Comparison of ENCODE assay signal across 9 cellular contexts in genomic region chr1:151944859-151945575, GRCh38. TPM values are rescaled to one million over a fixed set of nuclear protein-coding genes. Genes with fewer than 3 reads are reported as not detected.
DNase-seq lines count a peak whose midpoint lies in the region; ATAC-seq and TF ChIP-seq lines count a peak whose summit lies in the region.
"Had no signal": no experiment of that assay in that cellular context is flagged by ENCODE, and none has a peak within 500 bp of the region (broad histone marks: within the 10 kb centered on the region; RNA-seq: fewer than 3 reads in every experiment).

No MANE protein-coding gene starts in this region.

- peak overlapping the region; percentile 44 for H2BK15ac ChIP-seq in mesenchymal stem cell (ENCODE audit: low read depth, poor library complexity, severe bottlenecking)

- peak overlapping the region; percentile 94 for H2AK5ac ChIP-seq in mesenchymal stem cell (ENCODE audit: low read length, severe bottlenecking)

- no peaks in the 10 kb centered on the region for H3K9me3 ChIP-seq in mesenchymal stem cell (ENCODE audit: control insufficient read depth, low read length)
- H3K9me3 ChIP-seq in upper lobe of right lung, result no peaks in the 10 kb centered on the region
- H3K9me3 ChIP-seq in BE2C, result no peaks in the 10 kb centered on the region

- no peaks in the 10 kb centered on the region for H3K27me3 Mint-ChIP-seq in activated naive CD4-positive, alpha-beta T cell treated with anti-CD3 and anti-CD28 coated beads for 36 hours (ENCODE audit: low read depth)

- whole genome bisulfite sequencing in mesenchymal stem cell, result 94% methylated on average over 2 of the region's 3 CpGs

- H3K4me3 Mint-ChIP-seq in activated naive CD4-positive, alpha-beta T cell treated with anti-CD3 and anti-CD28 coated beads for 36 hours, result no peak overlapping the region
- H3K4me3 Mint-ChIP-seq: neural progenitor cell had no signal

- H3K27ac ChIP-seq in mesenchymal stem cell (ENCODE audit: low read length, poor library complexity, severe bottlenecking) (no peak overlapping the region), upper lobe of right lung (peak overlapping the region; percentile 79)
- H3K27ac ChIP-seq: neural progenitor cell had no signal

- DNase-seq in activated naive CD4-positive, alpha-beta T cell treated with anti-CD3 and anti-CD28 coated beads, Interleukin-2, amount 50 U/mL, for 72 hours (ENCODE audit: low spot score in 2 of 2), result no peak
- no peak for DNase-seq in activated naive CD4-positive, alpha-beta T cell treated with anti-CD3 and anti-CD28 coated beads for 36 hours
- DNase-seq in astrocyte of the hippocampus (ENCODE audit: low read depth, low spot score), result peak; percentile 10
- DNase-seq in mesenchymal stem cell, result no peak
- no peak for DNase-seq in upper lobe of right lung
- no peak for DNase-seq in BE2C
- no peak for DNase-seq in putamen (ENCODE audit: low spot score)

- no peak overlapping the region for H2BK120ac ChIP-seq in mesenchymal stem cell (ENCODE audit: low read depth, low read length)

- no peak for ATAC-seq in activated naive CD4-positive, alpha-beta T cell treated with anti-CD3 and anti-CD28 coated beads, Interleukin-2, amount 50 U/mL, for 72 hours
- ATAC-seq in upper lobe of right lung (no peak), GM19397 (IDR thresholded peaks at IDR 0.05; ENCODE audit: unreplicated experiment) (no peak)

- no peak overlapping the region for H2BK5ac ChIP-seq in mesenchymal stem cell (ENCODE audit: low read depth, low read length, poor library complexity, severe bottlenecking)

- H4K8ac ChIP-seq in mesenchymal stem cell (ENCODE audit: low read length), result no peak overlapping the region

- H3K4me1 ChIP-seq in mesenchymal stem cell (ENCODE audit: control insufficient read depth, insufficient read depth, low read depth, low read length) (peaks cover 10% of the 10 kb centered on the region), upper lobe of right lung (peaks cover 30% of the 10 kb centered on the region), BE2C (peaks cover 21% of the 10 kb centered on the region; the same call in 1 of the 2 replicates)
- H3K4me1 ChIP-seq: neural progenitor cell had no signal

- H3K23ac ChIP-seq in mesenchymal stem cell (ENCODE audit: low read length in 2 of 2), result no peak overlapping the region

- H2AFZ ChIP-seq in mesenchymal stem cell (ENCODE audit: low read depth, low read length), result no peak overlapping the region
- H2AFZ ChIP-seq: neural progenitor cell had no signal

- no peaks in the 10 kb centered on the region for H3K27me3 ChIP-seq in mesenchymal stem cell (ENCODE audit: control insufficient read depth in 1 of 2, insufficient read depth in 1 of 2, low read length in 2 of 2)
- no peaks in the 10 kb centered on the region for H3K27me3 ChIP-seq in upper lobe of right lung
- peaks cover 9% of the 10 kb centered on the region for H3K27me3 ChIP-seq in BE2C
- H3K27me3 ChIP-seq: neural progenitor cell had no signal

- H3K4me1 Mint-ChIP-seq in activated naive CD4-positive, alpha-beta T cell treated with anti-CD3 and anti-CD28 coated beads for 36 hours (ENCODE audit: low read depth), result peaks cover 33% of the 10 kb centered on the region

- no peak overlapping the region for H3K4me2 ChIP-seq in mesenchymal stem cell (ENCODE audit: low read length, poor library complexity, severe bottlenecking)
- H3K4me2 ChIP-seq: neural progenitor cell had no signal

- H3K36me3 ChIP-seq in mesenchymal stem cell (ENCODE audit: control insufficient read depth in 1 of 2, insufficient read depth in 2 of 2, low read depth in 1 of 2, low read length in 2 of 2), result no peaks in the 10 kb centered on the region
- H3K36me3 ChIP-seq in upper lobe of right lung, result no peaks in the 10 kb centered on the region
- no peaks in the 10 kb centered on the region for H3K36me3 ChIP-seq in BE2C
- H3K36me3 ChIP-seq: neural progenitor cell had no signal

- peaks cover 0 to 9% of the 10 kb centered on the region in 2 donors for H3K36me3 Mint-ChIP-seq in activated naive CD4-positive, alpha-beta T cell treated with anti-CD3 and anti-CD28 coated beads, Interleukin-2, amount 50 U/mL, for 72 hours
- no peaks in the 10 kb centered on the region for H3K36me3 Mint-ChIP-seq in activated naive CD4-positive, alpha-beta T cell treated with anti-CD3 and anti-CD28 coated beads for 36 hours (ENCODE audit: low read depth)
- H3K36me3 Mint-ChIP-seq: neural progenitor cell had no signal

- peak overlapping the region in 1 of 2 experiments; percentile 19 for H3K18ac ChIP-seq in mesenchymal stem cell (ENCODE audit: low read depth in 1 of 2, low read length in 2 of 2)

- TF ChIP-seq CTCF in upper lobe of right lung (IDR thresholded peaks at IDR 0.05) (no peak), BE2C (IDR thresholded peaks at IDR 0.05; ENCODE audit: low read depth, low read length) (no peak)

- peak overlapping the region in 1 of 2 experiments; percentile 21 for H3K4me3 ChIP-seq in mesenchymal stem cell (ENCODE audit: insufficient read depth in 1 of 2, low read depth in 1 of 2, low read length in 2 of 2)
- no peak overlapping the region for H3K4me3 ChIP-seq in upper lobe of right lung
- no peak overlapping the region for H3K4me3 ChIP-seq in BE2C (ENCODE audit: low read depth, low read length)
- H3K4me3 ChIP-seq: neural progenitor cell had no signal

- peak overlapping the region; percentile 87 to 97 for H3K27ac Mint-ChIP-seq in activated naive CD4-positive, alpha-beta T cell treated with anti-CD3 and anti-CD28 coated beads, Interleukin-2, amount 50 U/mL, for 72 hours
- H3K27ac Mint-ChIP-seq in activated naive CD4-positive, alpha-beta T cell treated with anti-CD3 and anti-CD28 coated beads for 36 hours, result no peak overlapping the region
- H3K27ac Mint-ChIP-seq: neural progenitor cell had no signal

- H4K91ac ChIP-seq in mesenchymal stem cell (ENCODE audit: low read length), result no peak overlapping the region

- peak overlapping the region in 1 of 2 experiments; percentile 33 for H2BK12ac ChIP-seq in mesenchymal stem cell (ENCODE audit: low read length in 2 of 2)

- peaks cover 0 to 5% of the 10 kb centered on the region in 2 donors for H3K9me3 Mint-ChIP-seq in activated naive CD4-positive, alpha-beta T cell treated with anti-CD3 and anti-CD28 coated beads, Interleukin-2, amount 50 U/mL, for 72 hours
- no peaks in the 10 kb centered on the region for H3K9me3 Mint-ChIP-seq in activated naive CD4-positive, alpha-beta T cell treated with anti-CD3 and anti-CD28 coated beads for 36 hours
- H3K9me3 Mint-ChIP-seq: neural progenitor cell had no signal

- CTCF ChIA-PET in activated naive CD4-positive, alpha-beta T cell treated with anti-CD3 and anti-CD28 coated beads for 36 hours (lab: Charles Lee), result interaction anchor here (1.0 to 3.2 kb wide), 5 partner anchors 8 to 56 kb away, joined by 3 to 12 read pairs (median 5); no protein-coding TSS in a partner anchor

- H3K79me1 ChIP-seq in mesenchymal stem cell (replicated peaks; ENCODE audit: low read length, poor library complexity, severe bottlenecking), result no peaks in the 10 kb centered on the region

- no peak overlapping the region for H3K4ac ChIP-seq in mesenchymal stem cell (ENCODE audit: low read depth in 1 of 2, low read length in 2 of 2)

- no peak overlapping the region for H3K14ac ChIP-seq in mesenchymal stem cell (ENCODE audit: low read length in 2 of 2)

- intact Hi-C loops in activated naive CD4-positive, alpha-beta T cell treated with anti-CD3 and anti-CD28 coated beads for 36 hours (cut with micrococcal nuclease), result no loop called here
- intact Hi-C loops in upper lobe of right lung (cut with DNase I), result no loop called here

- H3K9ac ChIP-seq in mesenchymal stem cell (ENCODE audit: low read length), result peak overlapping the region; percentile 87
- H3K9ac ChIP-seq: neural progenitor cell had no signal

RNA-seq across cellular contexts. Expression of gene THEM4, which starts 35.7 kb away (rescaled TPM):
- 10 to 100 TPM; 20.4 to 27.4 TPM for total RNA-seq in activated naive CD4-positive, alpha-beta T cell treated with anti-CD3 and anti-CD28 coated beads, Interleukin-2, amount 50 U/mL, for 72 hours
- 10 to 100 TPM; 20.1 to 22.0 TPM for total RNA-seq in activated naive CD4-positive, alpha-beta T cell treated with anti-CD3 and anti-CD28 coated beads for 36 hours
- polyA plus RNA-seq in mesenchymal stem cell (2013, experiment 1 of 2), result 13.4 TPM
- polyA plus RNA-seq in mesenchymal stem cell (2013, experiment 2 of 2), result 13.6 TPM
- total RNA-seq in upper lobe of right lung, result 14.0 TPM
- 8.2 TPM for polyA plus RNA-seq in BE2C (2012; ENCODE audit: insufficient read depth, insufficient read length, low read depth)

RNA-seq across cellular contexts. Expression of gene S100A10, which starts 48.6 kb away (rescaled TPM):
- total RNA-seq in activated naive CD4-positive, alpha-beta T cell treated with anti-CD3 and anti-CD28 coated beads, Interleukin-2, amount 50 U/mL, for 72 hours, result 100 to 1,000 TPM in 1 of 2 donors, 10 to 100 TPM in 1; 49.2 to 290 TPM
- 100 to 1,000 TPM; 159 to 170 TPM for total RNA-seq in activated naive CD4-positive, alpha-beta T cell treated with anti-CD3 and anti-CD28 coated beads for 36 hours
- polyA plus RNA-seq in mesenchymal stem cell (2013, experiment 1 of 2), result 743 TPM
- polyA plus RNA-seq in mesenchymal stem cell (2013, experiment 2 of 2), result 740 TPM
- 643 TPM for total RNA-seq in upper lobe of right lung
- polyA plus RNA-seq in BE2C (2012; ENCODE audit: insufficient read depth, insufficient read length, low read depth), result not detected
